In the genomic region with DNA sequence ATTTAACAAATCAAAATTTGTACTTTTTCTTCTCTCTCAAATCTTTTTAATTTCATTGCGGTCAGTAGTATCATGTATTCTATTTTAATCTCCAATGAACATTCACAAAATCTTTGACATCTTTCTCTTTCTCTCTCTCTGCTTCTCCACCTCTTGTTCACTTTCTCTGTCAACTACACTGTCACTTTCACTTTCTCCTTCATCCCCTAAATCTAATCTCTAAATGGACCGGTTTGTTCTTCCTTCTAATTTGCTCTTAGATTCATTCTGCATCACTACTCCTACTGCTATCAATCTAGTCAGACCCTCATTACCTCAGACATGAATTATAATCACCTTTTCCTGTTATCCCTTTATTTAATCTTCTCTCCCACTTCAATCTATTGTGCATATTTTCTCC, we compare ENCODE assay signal across 2 cellular contexts.
TF ChIP-seq lines count a peak whose summit lies in the region.

No MANE protein-coding gene starts in this region.

TF ChIP-seq in SK-N-SH, 30 proteins besides CTCF, POLR2A, EP300 and RAD21 (continued from another document):
- TF ChIP-seq CHD2 (IDR thresholded peaks at IDR 0.05; ENCODE audit: low read length, partially characterized antibody), result no peak
- TF ChIP-seq REST (IDR thresholded peaks at IDR 0.05; ENCODE audit: low read depth, low read length), result no peak
- no peak for TF ChIP-seq YY1 (IDR thresholded peaks at IDR 0.05; ENCODE audit: low read depth)
- no peak for TF ChIP-seq NRF1 (IDR thresholded peaks at IDR 0.05; ENCODE audit: low read depth, low read length)
- no peak for TF ChIP-seq GATA2 (CRISPR knock-in tag; IDR thresholded peaks at IDR 0.05)
- no peak for TF ChIP-seq SIN3A (IDR thresholded peaks at IDR 0.05; ENCODE audit: borderline replicate concordance, low read depth, low read length)
- TF ChIP-seq, protein P1, sequence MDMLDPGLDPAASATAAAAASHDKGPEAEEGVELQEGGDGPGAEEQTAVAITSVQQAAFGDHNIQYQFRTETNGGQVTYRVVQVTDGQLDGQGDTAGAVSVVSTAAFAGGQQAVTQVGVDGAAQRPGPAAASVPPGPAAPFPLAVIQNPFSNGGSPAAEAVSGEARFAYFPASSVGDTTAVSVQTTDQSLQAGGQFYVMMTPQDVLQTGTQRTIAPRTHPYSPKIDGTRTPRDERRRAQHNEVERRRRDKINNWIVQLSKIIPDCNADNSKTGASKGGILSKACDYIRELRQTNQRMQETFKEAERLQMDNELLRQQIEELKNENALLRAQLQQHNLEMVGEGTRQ (IDR thresholded peaks at IDR 0.05; ENCODE audit: borderline replicate concordance, low read depth, low read length), result no peak
- no peak for TF ChIP-seq ELF1 (IDR thresholded peaks at IDR 0.05)
- no peak for TF ChIP-seq NFIC (IDR thresholded peaks at IDR 0.05; ENCODE audit: borderline replicate concordance)
- TF ChIP-seq, protein P2, sequence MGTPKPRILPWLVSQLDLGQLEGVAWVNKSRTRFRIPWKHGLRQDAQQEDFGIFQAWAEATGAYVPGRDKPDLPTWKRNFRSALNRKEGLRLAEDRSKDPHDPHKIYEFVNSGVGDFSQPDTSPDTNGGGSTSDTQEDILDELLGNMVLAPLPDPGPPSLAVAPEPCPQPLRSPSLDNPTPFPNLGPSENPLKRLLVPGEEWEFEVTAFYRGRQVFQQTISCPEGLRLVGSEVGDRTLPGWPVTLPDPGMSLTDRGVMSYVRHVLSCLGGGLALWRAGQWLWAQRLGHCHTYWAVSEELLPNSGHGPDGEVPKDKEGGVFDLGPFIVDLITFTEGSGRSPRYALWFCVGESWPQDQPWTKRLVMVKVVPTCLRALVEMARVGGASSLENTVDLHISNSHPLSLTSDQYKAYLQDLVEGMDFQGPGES (IDR thresholded peaks at IDR 0.05; ENCODE audit: low read depth, low read length), result no peak
- TF ChIP-seq, protein P3, sequence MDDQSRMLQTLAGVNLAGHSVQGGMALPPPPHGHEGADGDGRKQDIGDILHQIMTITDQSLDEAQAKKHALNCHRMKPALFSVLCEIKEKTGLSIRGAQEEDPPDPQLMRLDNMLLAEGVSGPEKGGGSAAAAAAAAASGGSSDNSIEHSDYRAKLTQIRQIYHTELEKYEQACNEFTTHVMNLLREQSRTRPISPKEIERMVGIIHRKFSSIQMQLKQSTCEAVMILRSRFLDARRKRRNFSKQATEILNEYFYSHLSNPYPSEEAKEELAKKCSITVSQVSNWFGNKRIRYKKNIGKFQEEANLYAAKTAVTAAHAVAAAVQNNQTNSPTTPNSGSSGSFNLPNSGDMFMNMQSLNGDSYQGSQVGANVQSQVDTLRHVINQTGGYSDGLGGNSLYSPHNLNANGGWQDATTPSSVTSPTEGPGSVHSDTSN (IDR thresholded peaks at IDR 0.05), result no peak
- TF ChIP-seq MEF2A (IDR thresholded peaks at IDR 0.05; ENCODE audit: borderline replicate concordance, low read depth), result no peak
- TF ChIP-seq MXI1 (IDR thresholded peaks at IDR 0.05; ENCODE audit: low read depth, low read length), result no peak
- no peak for TF ChIP-seq ZBTB33 (IDR thresholded peaks at IDR 0.05; ENCODE audit: borderline replicate concordance, low read depth)

TF ChIP-seq in SK-N-SH treated with all-trans-retinoic acid at 6 μM for 48 hours, 23 proteins besides CTCF, POLR2A, EP300 and RAD21 (continued from another document):
- TF ChIP-seq ZFP3 (CRISPR knock-in tag; IDR thresholded peaks at IDR 0.05) (no peak), RARB (CRISPR knock-in tag; IDR thresholded peaks at IDR 0.05) (no peak), ESRRG (CRISPR knock-in tag; IDR thresholded peaks at IDR 0.05) (no peak), CSRNP3 (CRISPR knock-in tag; IDR thresholded peaks at IDR 0.05) (no peak)
